Comparison of ENCODE assay signal across 16 cellular contexts in the genomic region with DNA sequence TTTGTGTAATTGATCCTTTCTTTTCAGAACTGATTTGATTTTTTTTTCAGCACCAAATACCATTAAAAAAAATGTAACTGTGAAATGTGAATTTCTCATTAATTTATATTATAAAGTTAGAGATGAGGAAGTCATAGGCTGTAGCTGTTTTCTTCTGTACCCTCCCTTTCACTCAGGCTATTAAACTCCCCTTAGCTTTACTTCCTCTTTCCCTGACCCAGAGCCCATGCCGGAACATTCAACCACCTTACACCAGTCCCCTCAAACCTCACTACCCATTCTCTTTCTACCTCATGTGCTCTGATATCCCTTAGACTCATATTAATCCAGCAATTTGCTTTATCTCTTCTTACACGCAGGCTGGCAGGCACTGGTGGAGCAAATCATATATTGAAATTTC. TPM values are rescaled to one million over a fixed set of nuclear protein-coding genes. Genes with fewer than 3 reads are reported as not detected.
DNase-seq lines count a peak whose midpoint lies in the region; ATAC-seq and TF ChIP-seq lines count a peak whose summit lies in the region.
"Had no signal": no experiment of that assay in that cellular context is flagged by ENCODE, and none has a peak within 500 bp of the region (broad histone marks: within the 10 kb centered on the region; RNA-seq: fewer than 3 reads in every experiment).

No MANE protein-coding gene starts in this region.

- DNase-seq in NAMALWA (ENCODE audit: low spot score), result peak; percentile 15
- DNase-seq in ascending aorta (ENCODE audit: low spot score in 2 of 2), result no peak
- DNase-seq in coronary artery (ENCODE audit: low spot score), result no peak
- no peak for DNase-seq in D341Med (ENCODE audit: low spot score)
- DNase-seq: activated T-cell treated with anti-CD3 and anti-CD28 coated beads, Interleukin-2, amount 50 U/mL, for 72 hours; anterior cingulate cortex; NCI-H1694 treated with DMSO at 0.1 percent for 48 hours; SK-N-SH; substantia nigra had no signal

- ATAC-seq in GM19395 (IDR thresholded peaks at IDR 0.05; ENCODE audit: unreplicated experiment) (peak; percentile 62), HG02973 (IDR thresholded peaks at IDR 0.05; ENCODE audit: unreplicated experiment) (peak; percentile 60)
- ATAC-seq in stimulated activated memory B cell treated with anti-CD40 and anti-IgM and Interleukin-4, amounts not matched to agents 10 μg/mL and 1 μg/mL and 100 μg/mL, for 72 hours, result peak; percentile 82
- ATAC-seq: activated T-cell treated with anti-CD3 and anti-CD28 coated beads, Interleukin-2, amount 50 U/mL, for 72 hours had no signal

- H3K27ac ChIP-seq in ascending aorta (no peak overlapping the region), coronary artery (no peak overlapping the region)

- H3K36me3 Mint-ChIP-seq in stimulated activated memory B cell treated with anti-CD40 and anti-IgM and Interleukin-4, amounts not matched to agents 10 μg/mL and 1 μg/mL and 100 μg/mL, for 72 hours, result no peaks in the 10 kb centered on the region

- H3K4me1 ChIP-seq in ascending aorta, result no peaks in the 10 kb centered on the region

- intact Hi-C loops in ascending aorta (cut with DNase I), result no loop called here

- H3K36me3 ChIP-seq in ascending aorta, result no peaks in the 10 kb centered on the region

- no peaks in the 10 kb centered on the region for H3K9me3 Mint-ChIP-seq in stimulated activated memory B cell treated with anti-CD40 and anti-IgM and Interleukin-4, amounts not matched to agents 10 μg/mL and 1 μg/mL and 100 μg/mL, for 72 hours
- H3K9me3 Mint-ChIP-seq: activated T-cell treated with anti-CD3 and anti-CD28 coated beads, Interleukin-2, amount 50 U/mL, for 72 hours had no signal

- no peaks in the 10 kb centered on the region for H3K9me3 ChIP-seq in ascending aorta
- H3K9me3 ChIP-seq: SK-N-SH had no signal

- peaks cover 18% of the 10 kb centered on the region for H3K4me1 Mint-ChIP-seq in stimulated activated memory B cell treated with anti-CD40 and anti-IgM and Interleukin-4, amounts not matched to agents 10 μg/mL and 1 μg/mL and 100 μg/mL, for 72 hours
- H3K4me1 Mint-ChIP-seq: nephron had no signal

- peaks cover 11% of the 10 kb centered on the region for H3K27me3 Mint-ChIP-seq in stimulated activated memory B cell treated with anti-CD40 and anti-IgM and Interleukin-4, amounts not matched to agents 10 μg/mL and 1 μg/mL and 100 μg/mL, for 72 hours

- H3K4me3 ChIP-seq in ascending aorta, result no peak overlapping the region
- H3K4me3 ChIP-seq in coronary artery, result no peak overlapping the region

- H3K27ac Mint-ChIP-seq in stimulated activated memory B cell treated with anti-CD40 and anti-IgM and Interleukin-4, amounts not matched to agents 10 μg/mL and 1 μg/mL and 100 μg/mL, for 72 hours, result no peak overlapping the region
- H3K27ac Mint-ChIP-seq: activated T-cell treated with anti-CD3 and anti-CD28 coated beads, Interleukin-2, amount 50 U/mL, for 72 hours; nephron had no signal

- no peak overlapping the region for H3K4me3 Mint-ChIP-seq in stimulated activated memory B cell treated with anti-CD40 and anti-IgM and Interleukin-4, amounts not matched to agents 10 μg/mL and 1 μg/mL and 100 μg/mL, for 72 hours
- H3K4me3 Mint-ChIP-seq: activated T-cell treated with anti-CD3 and anti-CD28 coated beads, Interleukin-2, amount 50 U/mL, for 72 hours; nephron had no signal

- H3K27me3 ChIP-seq in ascending aorta, result no peaks in the 10 kb centered on the region

- TF ChIP-seq CTCF in ascending aorta (IDR thresholded peaks at IDR 0.05) (no peak), coronary artery (IDR thresholded peaks at IDR 0.05) (no peak)

RNA-seq across cellular contexts. Expression of gene GALNT5, which starts 12.4 kb away (rescaled TPM):
- 0.11 TPM for total RNA-seq in ascending aorta
- total RNA-seq: activated T-cell treated with anti-CD3 and anti-CD28 coated beads, Interleukin-2, amount 50 U/mL, for 72 hours; dermis microvascular lymphatic vessel endothelial cell; G401 had no signal

RNA-seq across cellular contexts. Expression of gene ERMN, which starts 55.7 kb away (rescaled TPM):
- not detected for total RNA-seq in ascending aorta
- total RNA-seq: dermis microvascular lymphatic vessel endothelial cell, fibroblast of villous mesenchyme, G401 had no signal
